8 cellular contexts compared by ENCODE assay signal in genomic region chr1:32204943-32205361, GRCh38. TPM values are rescaled to one million over a fixed set of nuclear protein-coding genes. Genes with fewer than 3 reads are reported as not detected.
DNase-seq lines count a peak whose midpoint lies in the region; ATAC-seq and TF ChIP-seq lines count a peak whose summit lies in the region.

No MANE protein-coding gene starts in this region.

- peak overlapping the region in 1 of 2 experiments; percentile 29 for H3K4ac ChIP-seq in mesenchymal stem cell (ENCODE audit: low read depth in 1 of 2, low read length in 2 of 2)

- no peak overlapping the region for H4K8ac ChIP-seq in mesenchymal stem cell (ENCODE audit: low read length)

- H2BK120ac ChIP-seq in mesenchymal stem cell (ENCODE audit: low read depth, low read length): no peak overlapping the region

- H3K4me1 ChIP-seq in heart right ventricle (peaks cover 9 to 44% (median 37%) of the 10 kb centered on the region in 9 donors), mesenchymal stem cell (ENCODE audit: control insufficient read depth, insufficient read depth, low read depth, low read length) (peaks cover 30% of the 10 kb centered on the region)

- no peak for DNase-seq in heart right ventricle
- DNase-seq in cardiac septum (ENCODE audit: low spot score): no peak
- DNase-seq in brain microvascular endothelial cell: no peak
- no peak for DNase-seq in mesenchymal stem cell
- DNase-seq in GM20000 (ENCODE audit: low spot score): no peak
- no peak for DNase-seq in HCEC 1CT
- DNase-seq in KBM-7: no peak

- no peak overlapping the region for H4K91ac ChIP-seq in mesenchymal stem cell (ENCODE audit: low read length)

- intact Hi-C loops in heart right ventricle (cut with DNase I): no loop called here
- intact Hi-C loops in cardiac septum (cut with DNase I): no loop called here

- peaks cover 14% of the 10 kb centered on the region for H3K79me1 ChIP-seq in mesenchymal stem cell (replicated peaks; ENCODE audit: low read length, poor library complexity, severe bottlenecking)

- H3K27me3 ChIP-seq in heart right ventricle: no peaks in the 10 kb centered on the region
- H3K27me3 ChIP-seq in brain microvascular endothelial cell (replicated peaks): no peaks in the 10 kb centered on the region
- H3K27me3 ChIP-seq in mesenchymal stem cell (ENCODE audit: control insufficient read depth in 1 of 2, insufficient read depth in 1 of 2, low read length in 2 of 2): no peaks in the 10 kb centered on the region

- peak overlapping the region; percentile 53 to 76 (median 72) for H3K4me3 ChIP-seq in heart right ventricle
- H3K4me3 ChIP-seq in brain microvascular endothelial cell (ENCODE audit: low read depth, low read length): peak overlapping the region; percentile 78
- peak overlapping the region; percentile 65 to 93 for H3K4me3 ChIP-seq in mesenchymal stem cell (ENCODE audit: insufficient read depth in 1 of 2, low read depth in 1 of 2, low read length in 2 of 2)

- peak overlapping the region in 1 of 2 experiments; percentile 63 for H3K23ac ChIP-seq in mesenchymal stem cell (ENCODE audit: low read length in 2 of 2)

- H2BK12ac ChIP-seq in mesenchymal stem cell (ENCODE audit: low read length in 2 of 2): no peak overlapping the region

- H3K18ac ChIP-seq in mesenchymal stem cell (ENCODE audit: low read depth in 1 of 2, low read length in 2 of 2): peak overlapping the region in 1 of 2 experiments; percentile 62

- peak overlapping the region; percentile 93 for H3K9ac ChIP-seq in mesenchymal stem cell (ENCODE audit: low read length)

- ATAC-seq in heart right ventricle (no peak), GM18868 (IDR thresholded peaks at IDR 0.05; ENCODE audit: unreplicated experiment) (no peak)

- 33% methylated on average over 26 of the region's 26 CpGs for WGBS in heart right ventricle, 2 donors
- 34% methylated on average over 18 of the region's 26 CpGs for WGBS in mesenchymal stem cell

- H3K36me3 ChIP-seq in heart right ventricle: peaks cover 0 to 6% (median 0%) of the 10 kb centered on the region in 9 donors
- peaks cover 2% of the 10 kb centered on the region for H3K36me3 ChIP-seq in brain microvascular endothelial cell (replicated peaks)
- H3K36me3 ChIP-seq in mesenchymal stem cell (ENCODE audit: control insufficient read depth in 1 of 2, insufficient read depth in 2 of 2, low read depth in 1 of 2, low read length in 2 of 2): peaks cover 9 to 15% of the 10 kb centered on the region in 2 experiments

- peak overlapping the region in 1 of 2 experiments; percentile 64 for H3K14ac ChIP-seq in mesenchymal stem cell (ENCODE audit: low read length in 2 of 2)

- peak overlapping the region; percentile 89 for H3K4me2 ChIP-seq in mesenchymal stem cell (ENCODE audit: low read length, poor library complexity, severe bottlenecking)

- H2BK5ac ChIP-seq in mesenchymal stem cell (ENCODE audit: low read depth, low read length, poor library complexity, severe bottlenecking): no peak overlapping the region

- H3K27ac ChIP-seq in heart right ventricle (peak overlapping the region in 8 of 10 donors; percentile 2 to 81 (median 49)), brain microvascular endothelial cell (peak overlapping the region; percentile 42), mesenchymal stem cell (ENCODE audit: low read length, poor library complexity, severe bottlenecking) (no peak overlapping the region)

- no peak for TF ChIP-seq CTCF in heart right ventricle (IDR thresholded peaks at IDR 0.05)
- no peak for TF ChIP-seq CTCF in brain microvascular endothelial cell (IDR thresholded peaks at IDR 0.05; ENCODE audit: low read depth, low read length, missing control alignments)
- TF ChIP-seq CTCF in GM20000 (IDR thresholded peaks at IDR 0.05; ENCODE audit: extremely low read depth, missing control alignments): no peak

- H2BK15ac ChIP-seq in mesenchymal stem cell (ENCODE audit: low read depth, poor library complexity, severe bottlenecking): no peak overlapping the region

- in situ Hi-C loops in brain microvascular endothelial cell (cut with HindIII; ENCODE audit: low pct_ligation_motif_present, low sequenced_read_pairs) (no loop called here), KBM-7 (cut with MboI; ENCODE audit: low pct_unique_long_range_greater_than_20kb, low sequenced_read_pairs) (no loop called here)

- no peak overlapping the region for H2AFZ ChIP-seq in mesenchymal stem cell (ENCODE audit: low read depth, low read length)

- H3K9me3 ChIP-seq in heart right ventricle (no peaks in the 10 kb centered on the region), mesenchymal stem cell (ENCODE audit: control insufficient read depth, low read length) (no peaks in the 10 kb centered on the region)

- no peak overlapping the region for H2AK5ac ChIP-seq in mesenchymal stem cell (ENCODE audit: low read length, severe bottlenecking)

RNA-seq across cellular contexts. Expression of gene IQCC, which starts 0.5 kb away (rescaled TPM):
- total RNA-seq in heart right ventricle: 1 to 10 TPM in 4 of 10 donors, under 1 TPM in 6; 0.34 to 1.2 (median 0.90) TPM
- 1 to 10 TPM in 1 of 2 donors, under 1 TPM in 1; 0.87 to 2.0 TPM for polyA plus RNA-seq in heart right ventricle
- 0.78 TPM for total RNA-seq in cardiac septum
- polyA plus RNA-seq in mesenchymal stem cell (2013, experiment 1 of 2): 1.2 TPM
- 1.1 TPM for polyA plus RNA-seq in mesenchymal stem cell (2013, experiment 2 of 2)

RNA-seq across cellular contexts. Expression of gene DCDC2B, which starts 3.9 kb away (rescaled TPM):
- total RNA-seq in heart right ventricle (not detected), cardiac septum (not detected)
- polyA plus RNA-seq in heart right ventricle: not detected
- not detected for polyA plus RNA-seq in mesenchymal stem cell (2013, experiment 1 of 2)
- polyA plus RNA-seq in mesenchymal stem cell (2013, experiment 2 of 2): not detected

RNA-seq across cellular contexts. Expression of gene CCDC28B, which starts 4.6 kb away (rescaled TPM):
- 10 to 100 TPM; 11.8 to 25.5 (median 16.3) TPM for total RNA-seq in heart right ventricle
- 10 to 100 TPM; 21.3 to 42.7 TPM for polyA plus RNA-seq in heart right ventricle
- total RNA-seq in cardiac septum: 10.2 TPM
- 30.4 TPM for polyA plus RNA-seq in mesenchymal stem cell (2013, experiment 1 of 2)
- 29.0 TPM for polyA plus RNA-seq in mesenchymal stem cell (2013, experiment 2 of 2)

RNA-seq across cellular contexts. Expression of gene TMEM234, which starts 17.2 kb away (rescaled TPM):
- total RNA-seq in heart right ventricle (10 to 100 TPM in 6 of 10 donors, 1 to 10 TPM in 4; 8.1 to 12.8 (median 11.1) TPM), cardiac septum (12.3 TPM)
- 10 to 100 TPM; 14.9 to 19.6 TPM for polyA plus RNA-seq in heart right ventricle
- 22.6 TPM for polyA plus RNA-seq in mesenchymal stem cell (2013, experiment 1 of 2)
- 24.2 TPM for polyA plus RNA-seq in mesenchymal stem cell (2013, experiment 2 of 2)

RNA-seq across cellular contexts. Expression of gene EIF3I, which starts 17.3 kb away (rescaled TPM):
- 100 to 1,000 TPM in 7 of 10 donors, 10 to 100 TPM in 3; 90.3 to 138 (median 103) TPM for total RNA-seq in heart right ventricle
- polyA plus RNA-seq in heart right ventricle: 100 to 1,000 TPM; 140 to 342 TPM
- 91.5 TPM for total RNA-seq in cardiac septum
- polyA plus RNA-seq in mesenchymal stem cell (2013, experiment 1 of 2): 162 TPM
- polyA plus RNA-seq in mesenchymal stem cell (2013, experiment 2 of 2): 160 TPM
